Comparison of ENCODE assay signal across 1 cellular context in the genomic region with DNA sequence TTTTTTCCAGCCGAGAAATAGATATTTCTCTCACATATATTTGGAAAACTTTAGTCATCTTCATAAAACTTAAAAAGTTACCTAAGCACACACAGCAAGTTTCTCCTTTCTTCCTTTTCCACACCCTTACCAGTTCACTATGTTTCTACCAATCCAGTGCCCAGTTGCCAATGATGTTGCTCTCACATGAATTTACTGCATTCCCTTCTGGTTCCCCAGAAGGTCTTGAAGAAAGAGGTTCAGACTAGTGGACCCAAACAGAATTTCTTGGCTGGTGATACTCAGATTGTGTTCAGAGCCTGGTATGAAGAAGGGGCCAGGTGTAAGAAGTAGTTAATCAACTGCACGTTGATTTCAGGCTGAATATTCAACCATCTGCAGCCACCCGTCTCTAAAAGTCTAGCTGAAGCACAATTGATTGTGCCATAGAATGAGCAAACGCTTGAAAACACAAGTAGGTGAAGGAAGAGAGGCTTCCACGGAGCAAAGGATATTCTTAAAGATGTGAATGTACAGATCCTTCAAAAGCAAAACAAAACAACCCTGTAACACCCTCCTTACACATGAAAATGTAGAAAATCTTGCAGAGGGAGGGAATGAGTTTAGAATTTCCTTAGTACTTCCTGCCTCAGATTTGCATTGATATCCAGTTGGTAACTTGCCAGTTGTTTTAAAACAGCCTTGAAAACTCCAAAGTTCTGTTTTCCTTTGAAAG.
TF ChIP-seq lines count a peak whose summit lies in the region.

No MANE protein-coding gene starts in this region.

TF ChIP-seq in IMR-90, 13 proteins besides CTCF, POLR2A, EP300 and RAD21:
- TF ChIP-seq RFX5 (IDR thresholded peaks at IDR 0.05; ENCODE audit: low read depth, low read length) (no peak), RCOR1 (IDR thresholded peaks at IDR 0.05; ENCODE audit: insufficient replicate concordance, low read length) (no peak), MXI1 (IDR thresholded peaks at IDR 0.05; ENCODE audit: borderline replicate concordance, low read depth, low read length) (no peak), CEBPB (IDR thresholded peaks at IDR 0.05; ENCODE audit: low read depth, low read length) (no peak), MAFK (IDR thresholded peaks at IDR 0.05; ENCODE audit: low read depth, low read length) (no peak)
- TF ChIP-seq, protein P1, sequence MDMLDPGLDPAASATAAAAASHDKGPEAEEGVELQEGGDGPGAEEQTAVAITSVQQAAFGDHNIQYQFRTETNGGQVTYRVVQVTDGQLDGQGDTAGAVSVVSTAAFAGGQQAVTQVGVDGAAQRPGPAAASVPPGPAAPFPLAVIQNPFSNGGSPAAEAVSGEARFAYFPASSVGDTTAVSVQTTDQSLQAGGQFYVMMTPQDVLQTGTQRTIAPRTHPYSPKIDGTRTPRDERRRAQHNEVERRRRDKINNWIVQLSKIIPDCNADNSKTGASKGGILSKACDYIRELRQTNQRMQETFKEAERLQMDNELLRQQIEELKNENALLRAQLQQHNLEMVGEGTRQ (IDR thresholded peaks at IDR 0.05; ENCODE audit: low read depth, low read length): no peak
- TF ChIP-seq, protein P2, sequence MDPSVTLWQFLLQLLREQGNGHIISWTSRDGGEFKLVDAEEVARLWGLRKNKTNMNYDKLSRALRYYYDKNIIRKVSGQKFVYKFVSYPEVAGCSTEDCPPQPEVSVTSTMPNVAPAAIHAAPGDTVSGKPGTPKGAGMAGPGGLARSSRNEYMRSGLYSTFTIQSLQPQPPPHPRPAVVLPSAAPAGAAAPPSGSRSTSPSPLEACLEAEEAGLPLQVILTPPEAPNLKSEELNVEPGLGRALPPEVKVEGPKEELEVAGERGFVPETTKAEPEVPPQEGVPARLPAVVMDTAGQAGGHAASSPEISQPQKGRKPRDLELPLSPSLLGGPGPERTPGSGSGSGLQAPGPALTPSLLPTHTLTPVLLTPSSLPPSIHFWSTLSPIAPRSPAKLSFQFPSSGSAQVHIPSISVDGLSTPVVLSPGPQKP (IDR thresholded peaks at IDR 0.05; ENCODE audit: borderline replicate concordance, low read depth, low read length): no peak
